Comparison of ENCODE assay signal across 22 cellular contexts in genomic region chr20:33926425-33926824, GRCh38.
DNase-seq lines count a peak whose midpoint lies in the region; FAIRE-seq and TF ChIP-seq lines count a peak whose summit lies in the region.
"Had no signal": no experiment of that assay in that cellular context is flagged by ENCODE, and none has a peak within 500 bp of the region (broad histone marks: within the 10 kb centered on the region; RNA-seq: fewer than 3 reads in every experiment).

No MANE protein-coding gene starts in this region.

- no peaks in the 10 kb centered on the region for H3K79me2 ChIP-seq in GM23248 (ENCODE audit: insufficient read depth)

- no peaks in the 10 kb centered on the region for H3K9me2 ChIP-seq in GM23248 (ENCODE audit: insufficient read depth)

- H3K36me3 Mint-ChIP-seq in chondrocyte (ENCODE audit: low read depth) = no peaks in the 10 kb centered on the region
- no peaks in the 10 kb centered on the region for H3K36me3 Mint-ChIP-seq in activated CD4-positive, alpha-beta T cell treated with anti-CD3 and anti-CD28 coated beads, Interleukin-2, amount 10 ng/mL, durations not matched to agents 24 days and 14 days (ENCODE audit: low read depth)
- H3K36me3 Mint-ChIP-seq: CD4-positive, alpha-beta memory T cell; T-cell had no signal

- intact Hi-C loops in activated CD4-positive, alpha-beta T cell treated with anti-CD3 and anti-CD28 coated beads, Interleukin-2, amount 10 ng/mL, durations not matched to agents 24 days and 14 days (cut with micrococcal nuclease) = no loop called here

- H3K27ac ChIP-seq in GM23248 (no peak overlapping the region), Peyer's patch (no peak overlapping the region)
- H3K27ac ChIP-seq: SJCRH30 had no signal

- TF ChIP-seq POLR2A in Peyer's patch (IDR thresholded peaks at IDR 0.05) (no peak), GM12891 (IDR thresholded peaks at IDR 0.05; ENCODE audit: low read depth, low read length) (no peak)

- no peak overlapping the region for H3K9ac ChIP-seq in GM23248

- no peaks in the 10 kb centered on the region for H3K9me3 Mint-ChIP-seq in chondrocyte (ENCODE audit: low read depth)
- no peaks in the 10 kb centered on the region for H3K9me3 Mint-ChIP-seq in activated CD4-positive, alpha-beta T cell treated with anti-CD3 and anti-CD28 coated beads, Interleukin-2, amount 10 ng/mL, durations not matched to agents 24 days and 14 days
- H3K9me3 Mint-ChIP-seq: CD4-positive, alpha-beta memory T cell; T-cell had no signal

- H3K4me3 ChIP-seq in GM23248 = no peak overlapping the region
- H3K4me3 ChIP-seq in Peyer's patch = no peak overlapping the region
- H3K4me3 ChIP-seq: SJCRH30 had no signal

- H3K4me2 ChIP-seq in GM23248 (ENCODE audit: unreplicated experiment) = no peak overlapping the region

- no peaks in the 10 kb centered on the region for H3K36me3 ChIP-seq in GM23248 (ENCODE audit: low read depth)
- no peaks in the 10 kb centered on the region for H3K36me3 ChIP-seq in Peyer's patch
- H3K36me3 ChIP-seq: SJCRH30 had no signal

- no peak for FAIRE-seq in GM12891 (lab: Jason Lieb, UNC)
- FAIRE-seq: GM12892, RCC 7860 had no signal

- H3F3A ChIP-seq in GM23248 (ENCODE audit: insufficient read depth) = no peaks in the 10 kb centered on the region

- H2AFZ ChIP-seq in GM23248 = no peak overlapping the region

- H3K4me1 ChIP-seq in GM23248 (ENCODE audit: insufficient read depth) (peaks cover 10% of the 10 kb centered on the region; the same call in 1 of the 2 replicates), Peyer's patch (no peaks in the 10 kb centered on the region)
- H3K4me1 ChIP-seq: Caco-2, SJCRH30 had no signal

- DNase-seq in GM23248 (peak; percentile 17), NCI-H446 (lab: John Stamatoyannopoulos, UW) (peak; percentile 37 to 82), chondrocyte (ENCODE audit: low spot score) (no peak), Peyer's patch (no peak), GM12891 (ENCODE audit: insufficient read length, low spot score) (no peak)
- DNase-seq in activated CD4-positive, alpha-beta T cell treated with anti-CD3 and anti-CD28 coated beads, Interleukin-2, amount 10 ng/mL, durations not matched to agents 24 days and 14 days = no peak
- no peak for DNase-seq in stimulated activated CD4-positive, alpha-beta T cell treated with anti-CD3 and anti-CD28 coated beads, Interleukin-15, amount 100 ng/mL, for 24 hours
- DNase-seq: Caco-2; CD4-positive, alpha-beta memory T cell; DMS153; GOT3; HCEC 1CT; KBM-7; NCI-H1092 treated with DMSO at 0.1 percent for 48 hours; NCI-H1436 treated with DMSO at 0.1 percent for 48 hours; NCI-H1930; NCI-H226; NCI-H524 treated with DMSO at 0.1 percent for 48 hours; SJCRH30; T-cell had no signal

- H3K27me3 ChIP-seq in GM23248 (replicated peaks; ENCODE audit: insufficient read depth) (peaks cover 5% of the 10 kb centered on the region), Peyer's patch (no peaks in the 10 kb centered on the region)

- H3K27me3 Mint-ChIP-seq in chondrocyte (ENCODE audit: low read depth) = peaks cover 8% of the 10 kb centered on the region
- H3K27me3 Mint-ChIP-seq in activated CD4-positive, alpha-beta T cell treated with anti-CD3 and anti-CD28 coated beads, Interleukin-2, amount 10 ng/mL, durations not matched to agents 24 days and 14 days = peaks cover 13% of the 10 kb centered on the region

- H3K27ac Mint-ChIP-seq in chondrocyte (ENCODE audit: unreplicated experiment) = peak overlapping the region; percentile 68
- no peak overlapping the region for H3K27ac Mint-ChIP-seq in activated CD4-positive, alpha-beta T cell treated with anti-CD3 and anti-CD28 coated beads, Interleukin-2, amount 10 ng/mL, durations not matched to agents 24 days and 14 days
- H3K27ac Mint-ChIP-seq: CD4-positive, alpha-beta memory T cell; T-cell had no signal

- peaks cover 13% of the 10 kb centered on the region for H3K4me1 Mint-ChIP-seq in chondrocyte (ENCODE audit: low read depth)
- H3K4me1 Mint-ChIP-seq in activated CD4-positive, alpha-beta T cell treated with anti-CD3 and anti-CD28 coated beads, Interleukin-2, amount 10 ng/mL, durations not matched to agents 24 days and 14 days = no peaks in the 10 kb centered on the region
- H3K4me1 Mint-ChIP-seq: CD4-positive, alpha-beta memory T cell; T-cell had no signal

- no peak overlapping the region for H3K4me3 Mint-ChIP-seq in chondrocyte (ENCODE audit: unreplicated experiment)
- no peak overlapping the region for H3K4me3 Mint-ChIP-seq in activated CD4-positive, alpha-beta T cell treated with anti-CD3 and anti-CD28 coated beads, Interleukin-2, amount 10 ng/mL, durations not matched to agents 24 days and 14 days
- H3K4me3 Mint-ChIP-seq: CD4-positive, alpha-beta memory T cell; T-cell had no signal

- in situ Hi-C loops in GM23248 (cut with MboI) = no loop called here

- TF ChIP-seq CTCF in chondrocyte (IDR thresholded peaks at IDR 0.05) (no peak), Peyer's patch (IDR thresholded peaks at IDR 0.05) (no peak)

- H3K9me3 ChIP-seq in GM23248 (ENCODE audit: low read depth) (no peaks in the 10 kb centered on the region), Peyer's patch (no peaks in the 10 kb centered on the region)
- H3K9me3 ChIP-seq: Caco-2, SJCRH30 had no signal

- 74 to 78% methylated on average over 7 of the region's 7 CpGs for WGBS in GM23248 (ENCODE audit: low coverage in 1 of 2, low lambda C conversion rate in 2 of 2, missing lambda C conversion rate in 2 of 2), 2 experiments

- no peaks in the 10 kb centered on the region; the same call in 1 of the 2 replicates for H4K20me1 ChIP-seq in GM23248 (ENCODE audit: insufficient read depth)

TF ChIP-seq in GM12891, 5 proteins besides CTCF, POLR2A, EP300 and RAD21:
- TF ChIP-seq PAX5 (IDR thresholded peaks at IDR 0.05; ENCODE audit: insufficient read depth, low read length, severe bottlenecking) (no peak), SPI1 (IDR thresholded peaks at IDR 0.05; ENCODE audit: low read depth, low read length) (no peak), POLR2AphosphoS5 (IDR thresholded peaks at IDR 0.05; ENCODE audit: low read depth, low read length) (no peak), POU2F2 (IDR thresholded peaks at IDR 0.05; ENCODE audit: low read depth, low read length) (no peak), TAF1 (IDR thresholded peaks at IDR 0.05; ENCODE audit: low read depth, low read length) (no peak)

Comparison
In these comparisons a context has a peak if more than half of its experiments do, and no peak if none do; other contexts are left out.
1. DNase-seq: peak in GM23248 (single experiment) and NCI-H446 (2 of 2); none in chondrocyte (single experiment), activated CD4-positive, alpha-beta T cell treated with anti-CD3 and anti-CD28 coated beads, Interleukin-2, amount 10 ng/mL, durations not matched to agents 24 days and 14 days (single experiment), Peyer's patch (0 of 3), GM12891 (single experiment) and stimulated activated CD4-positive, alpha-beta T cell treated with anti-CD3 and anti-CD28 coated beads, Interleukin-15, amount 100 ng/mL, for 24 hours (single experiment).